In genomic region chr2:177250461-177250860, GRCh38 we compare ENCODE assay signal across 19 cellular contexts. TPM values are rescaled to one million over a fixed set of nuclear protein-coding genes. Genes with fewer than 3 reads are reported as not detected.
DNase-seq lines count a peak whose midpoint lies in the region; ATAC-seq, FAIRE-seq and TF ChIP-seq lines count a peak whose summit lies in the region.
"Had no signal": no experiment of that assay in that cellular context is flagged by ENCODE, and none has a peak within 500 bp of the region (broad histone marks: within the 10 kb centered on the region; RNA-seq: fewer than 3 reads in every experiment).

No MANE protein-coding gene starts in this region.

- TF ChIP-seq CTCF in CD14-positive monocyte (IDR thresholded peaks at IDR 0.05): no peak
- TF ChIP-seq CTCF in natural killer cell (IDR thresholded peaks at IDR 0.05): no peak

- peaks cover 26 to 33% of the 10 kb centered on the region in 2 donors for H3K36me3 Mint-ChIP-seq in CD14-positive monocyte
- peaks cover 0 to 46% (median 6%) of the 10 kb centered on the region in 3 donors for H3K36me3 Mint-ChIP-seq in CD8-positive, alpha-beta memory T cell
- peaks cover 44% of the 10 kb centered on the region for H3K36me3 Mint-ChIP-seq in activated naive CD8-positive, alpha-beta T cell treated with anti-CD3 and anti-CD28 coated beads, Interleukin-2, amount 50 U/mL, for 24 hours (ENCODE audit: low read depth)
- H3K36me3 Mint-ChIP-seq in natural killer cell: no peaks in the 10 kb centered on the region

- H3K9me3 Mint-ChIP-seq in CD14-positive monocyte (peaks cover 0 to 3% (median 0%) of the 10 kb centered on the region in 7 donors), natural killer cell (peaks cover 0 to 2% of the 10 kb centered on the region in 2 donors)
- H3K9me3 Mint-ChIP-seq in CD8-positive, alpha-beta memory T cell: no peaks in the 10 kb centered on the region
- no peaks in the 10 kb centered on the region for H3K9me3 Mint-ChIP-seq in activated naive CD8-positive, alpha-beta T cell treated with anti-CD3 and anti-CD28 coated beads, Interleukin-2, amount 50 U/mL, for 24 hours
- H3K9me3 Mint-ChIP-seq: H9, neural crest cell had no signal

- POLR2A ChIA-PET in CD8-positive, alpha-beta memory T cell (lab: Charles Lee): interaction anchor here (1.0 to 1.5 kb wide), 2 partner anchors 13 to 14 kb away, joined by 4 to 5 read pairs; partner anchors contain the start of gene NFE2L2

- peaks cover 66% of the 10 kb centered on the region for H3K4me1 Mint-ChIP-seq in CD14-positive monocyte
- H3K4me1 Mint-ChIP-seq in CD8-positive, alpha-beta memory T cell: peaks cover 78 to 93% (median 91%) of the 10 kb centered on the region in 3 donors
- peaks cover 82% of the 10 kb centered on the region for H3K4me1 Mint-ChIP-seq in activated naive CD8-positive, alpha-beta T cell treated with anti-CD3 and anti-CD28 coated beads, Interleukin-2, amount 50 U/mL, for 24 hours
- H3K4me1 Mint-ChIP-seq in natural killer cell: peaks cover 79 to 86% of the 10 kb centered on the region in 2 donors

- peaks cover 90% of the 10 kb centered on the region for H3K4me1 ChIP-seq in CD8-positive, alpha-beta memory T cell (ENCODE audit: insufficient read depth, low read length)

- H3K27ac ChIP-seq in CD8-positive, alpha-beta memory T cell (ENCODE audit: low read depth, low read length): no peak overlapping the region

- peaks cover 4% of the 10 kb centered on the region for H3K36me3 ChIP-seq in CD8-positive, alpha-beta memory T cell (ENCODE audit: insufficient read depth, low read length)
- H3K36me3 ChIP-seq: lower lobe of right lung, sigmoid colon had no signal

- FAIRE-seq in urothelium cell line (lab: Jason Lieb, UNC): no peak

- H3K9me3 ChIP-seq in CD8-positive, alpha-beta memory T cell (ENCODE audit: low read length): no peaks in the 10 kb centered on the region
- H3K9me3 ChIP-seq: lower lobe of right lung, sigmoid colon had no signal

- H3K27ac Mint-ChIP-seq in CD14-positive monocyte (peak overlapping the region; percentile 4 to 97 (median 42)), natural killer cell (peak overlapping the region; percentile 99 to 100)
- H3K27ac Mint-ChIP-seq in CD8-positive, alpha-beta memory T cell: peak overlapping the region; percentile 54 to 98 (median 82)
- H3K27ac Mint-ChIP-seq in activated naive CD8-positive, alpha-beta T cell treated with anti-CD3 and anti-CD28 coated beads, Interleukin-2, amount 50 U/mL, for 24 hours: peak overlapping the region; percentile 85

- no peak for ATAC-seq in activated naive CD8-positive, alpha-beta T cell treated with anti-CD3 and anti-CD28 coated beads, Interleukin-2, amount 50 U/mL, for 24 hours
- ATAC-seq in natural killer cell: no peak

- CTCF ChIA-PET in CD8-positive, alpha-beta memory T cell (lab: Charles Lee): interaction anchor here (1.0 to 2.7 kb wide), 3 partner anchors 10 to 15 kb away, joined by 3 to 16 read pairs (median 3); partner anchors contain the start of gene NFE2L2

- H3K27me3 ChIP-seq in CD8-positive, alpha-beta memory T cell (ENCODE audit: insufficient read depth, low read length, poor library complexity, severe bottlenecking): no peaks in the 10 kb centered on the region
- H3K27me3 ChIP-seq: BLaER1 treated with 17β-estradiol and CSF1 and Interleukin-3, amounts not matched to agents 10 nM and 100 nM; sigmoid colon had no signal

- H3K4me3 Mint-ChIP-seq in CD14-positive monocyte: no peak overlapping the region
- H3K4me3 Mint-ChIP-seq in CD8-positive, alpha-beta memory T cell: peak overlapping the region in 1 of 7 donors; percentile 2
- no peak overlapping the region for H3K4me3 Mint-ChIP-seq in activated naive CD8-positive, alpha-beta T cell treated with anti-CD3 and anti-CD28 coated beads, Interleukin-2, amount 50 U/mL, for 24 hours
- peak overlapping the region; percentile 85 for H3K4me3 Mint-ChIP-seq in natural killer cell
- H3K4me3 Mint-ChIP-seq: H9, neural crest cell had no signal

- no peaks in the 10 kb centered on the region for H3K27me3 Mint-ChIP-seq in CD14-positive monocyte (ENCODE audit: low read depth in 3 of 3)
- H3K27me3 Mint-ChIP-seq in CD8-positive, alpha-beta memory T cell: peaks cover 0 to 2% of the 10 kb centered on the region in 2 donors
- no peaks in the 10 kb centered on the region for H3K27me3 Mint-ChIP-seq in activated naive CD8-positive, alpha-beta T cell treated with anti-CD3 and anti-CD28 coated beads, Interleukin-2, amount 50 U/mL, for 24 hours
- no peaks in the 10 kb centered on the region for H3K27me3 Mint-ChIP-seq in natural killer cell (ENCODE audit: low read depth in 2 of 2)

- no peak overlapping the region for H3K4me3 ChIP-seq in CD8-positive, alpha-beta memory T cell (ENCODE audit: low read length)
- H3K4me3 ChIP-seq: BLaER1 treated with 17β-estradiol and CSF1 and Interleukin-3, amounts not matched to agents 10 nM and 100 nM; lower lobe of right lung; sigmoid colon had no signal

- DNase-seq in CD14-positive monocyte (ENCODE audit: low spot score) (no peak), natural killer cell (no peak), urothelium cell line (ENCODE audit: low spot score) (no peak), SHP77 (lab: John Stamatoyannopoulos, UW) (no peak), medulla oblongata (ENCODE audit: extremely low spot score) (no peak)
- no peak for DNase-seq in CD8-positive, alpha-beta memory T cell
- no peak for DNase-seq in activated naive CD8-positive, alpha-beta T cell treated with anti-CD3 and anti-CD28 coated beads, Interleukin-2, amount 50 U/mL, for 24 hours
- DNase-seq: activated CD4-positive, alpha-beta T cell treated with anti-CD3 and anti-CD28 coated beads, Interleukin-2, amount 50 U/mL, for 1 hour; activated gamma-delta T cell treated with Interleukin-2 at 50 U/mL for 16 hours; caudate nucleus; effector memory CD4-positive, alpha-beta T cell; H9; lower lobe of right lung; NCI-H748 treated with DMSO at 0.1 percent for 48 hours; sigmoid colon; stimulated activated CD4-positive, alpha-beta T cell treated with anti-CD3 and anti-CD28 coated beads, Interleukin-4, amount 100 ng/mL, for 1 hour; T1000 had no signal

- intact Hi-C loops in CD14-positive monocyte (cut with micrococcal nuclease): no loop called here
- intact Hi-C loops in natural killer cell (cut with micrococcal nuclease): no loop called here

RNA-seq across cellular contexts. Expression of gene NFE2L2, which starts 14.1 kb away (rescaled TPM):
- polyA plus RNA-seq in CD14-positive monocyte: 10 to 100 TPM; 38.7 to 51.6 TPM
- total RNA-seq in CD8-positive, alpha-beta memory T cell: 10 to 100 TPM; 58.0 to 63.0 TPM
- 47.7 TPM for polyA plus RNA-seq in CD8-positive, alpha-beta memory T cell
- 10 to 100 TPM; 76.0 to 99.8 (median 84.6) TPM for total RNA-seq in natural killer cell

RNA-seq across cellular contexts. Expression of gene HNRNPA3, which starts 37.9 kb away (rescaled TPM):
- 10 to 100 TPM; 26.5 to 43.0 TPM for polyA plus RNA-seq in CD14-positive monocyte
- 100 to 1,000 TPM; 203 to 216 TPM for total RNA-seq in CD8-positive, alpha-beta memory T cell
- 58.3 TPM for polyA plus RNA-seq in CD8-positive, alpha-beta memory T cell
- 100 to 1,000 TPM; 223 to 298 (median 289) TPM for total RNA-seq in natural killer cell

Comparison
In these comparisons a context has a peak if more than half of its experiments do, and no peak if none do; other contexts are left out.
1. H3K27ac Mint-ChIP-seq: peak in every context shown above with its lines; median percentile 100 in natural killer cell; 85 in activated naive CD8-positive, alpha-beta T cell treated with anti-CD3 and anti-CD28 coated beads, Interleukin-2, amount 50 U/mL, for 24 hours; 82 in CD8-positive, alpha-beta memory T cell; 42 in CD14-positive monocyte.